17 cellular contexts compared by ENCODE assay signal in the genomic region with DNA sequence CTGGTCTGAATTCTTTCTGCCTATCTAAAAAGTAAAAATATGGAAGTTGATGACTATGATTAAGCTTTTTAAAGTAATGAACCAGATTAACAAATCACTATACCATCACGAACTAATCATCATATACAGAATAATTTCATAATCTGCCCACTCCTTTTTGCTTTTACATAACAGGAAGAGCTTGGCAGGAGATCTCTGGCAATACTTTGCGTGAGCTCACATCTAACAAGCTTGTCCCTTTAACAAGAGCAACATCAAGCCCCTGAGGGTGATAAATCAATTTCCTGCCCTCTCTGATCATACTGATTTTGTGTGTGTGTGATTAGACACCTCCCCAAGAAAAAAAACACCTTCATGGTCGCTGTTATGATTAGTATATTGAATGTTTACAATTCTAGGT.
A peak's percentile ranks its signal among the peaks of the same experiment; 100 is the strongest.
DNase-seq lines count a peak whose midpoint lies in the region; FAIRE-seq and TF ChIP-seq lines count a peak whose summit lies in the region.
"Had no signal": no experiment of that assay in that cellular context is flagged by ENCODE, and none has a peak within 500 bp of the region (broad histone marks: within the 10 kb centered on the region; RNA-seq: fewer than 3 reads in every experiment).

No MANE protein-coding gene starts in this region.

- TF ChIP-seq CTCF in HL-60 (IDR thresholded peaks at IDR 0.05; ENCODE audit: insufficient read depth, low read length) (no peak), brain microvascular endothelial cell (IDR thresholded peaks at IDR 0.05; ENCODE audit: low read depth, low read length, missing control alignments) (no peak), hepatocyte (IDR thresholded peaks at IDR 0.05; ENCODE audit: poor library complexity) (no peak)

- H3K9me3 ChIP-seq in hepatocyte (ENCODE audit: low read depth), result no peaks in the 10 kb centered on the region
- H3K9me3 ChIP-seq in small intestine (ENCODE audit: control insufficient read depth, low read depth), result no peaks in the 10 kb centered on the region
- no peaks in the 10 kb centered on the region for H3K9me3 ChIP-seq in CD4-positive, alpha-beta memory T cell (ENCODE audit: control insufficient read depth in 1 of 2, low read length in 2 of 2)

- H3K27ac Mint-ChIP-seq in CD4-positive, alpha-beta memory T cell, result peak overlapping the region in 2 of 7 donors; percentile 14 to 59
- H3K27ac Mint-ChIP-seq: activated CD4-positive, alpha-beta T cell treated with anti-CD3 and anti-CD28 coated beads for 36 hours; stimulated activated effector memory CD8-positive, alpha-beta T cell treated with anti-CD3 and anti-CD28 coated beads, Interleukin-12 subunit alpha, Interleukin-12 subunit beta, amount 100 ng/mL, for 72 hours had no signal

- WGBS in hepatocyte (ENCODE audit: low lambda C conversion rate, missing lambda C conversion rate), result 81% methylated on average over 3 of the region's 3 CpGs
- 23 to 53% (median 23%) methylated on average over 3 of the region's 3 CpGs for WGBS in small intestine, 3 donors

- H3K79me2 ChIP-seq in hepatocyte, result peaks cover 38% of the 10 kb centered on the region

- H3K4me3 ChIP-seq in HL-60 (replicated peaks; ENCODE audit: insufficient read depth, low read length) (no peak overlapping the region), brain microvascular endothelial cell (ENCODE audit: low read depth, low read length) (no peak overlapping the region), hepatocyte (no peak overlapping the region), small intestine (ENCODE audit: low read depth in 1 of 2, low read length in 2 of 2) (no peak overlapping the region)
- H3K4me3 ChIP-seq in CD4-positive, alpha-beta memory T cell (ENCODE audit: low read length in 2 of 2), result no peak overlapping the region

- no peaks in the 10 kb centered on the region for H4K20me1 ChIP-seq in hepatocyte (ENCODE audit: insufficient read depth, poor library complexity, severe bottlenecking)

- H3K27ac ChIP-seq in HL-60 (replicated peaks) (peak overlapping the region; percentile 37), brain microvascular endothelial cell (peak overlapping the region; percentile 94), hepatocyte (peak overlapping the region; percentile 92), small intestine (ENCODE audit: low read depth in 1 of 2, low read length in 1 of 2) (peak overlapping the region; percentile 41 to 58)
- H3K27ac ChIP-seq in CD4-positive, alpha-beta memory T cell (ENCODE audit: low read depth, low read length), result no peak overlapping the region
- H3K27ac ChIP-seq: parathyroid adenoma had no signal

- peak overlapping the region; percentile 56 for H3K4me2 ChIP-seq in hepatocyte

- H3K4me1 ChIP-seq in hepatocyte (ENCODE audit: insufficient read depth) (peaks cover 20% of the 10 kb centered on the region), small intestine (ENCODE audit: control insufficient read depth in 2 of 2, insufficient read depth in 1 of 2, low read depth in 1 of 2, low read length in 1 of 2) (peaks cover 7 to 8% of the 10 kb centered on the region in 2 donors)
- peaks cover 40% of the 10 kb centered on the region for H3K4me1 ChIP-seq in CD4-positive, alpha-beta memory T cell (ENCODE audit: insufficient read depth, low read length)
- H3K4me1 ChIP-seq: parathyroid adenoma had no signal

- intact Hi-C loops in CD4-positive, alpha-beta memory T cell (cut with micrococcal nuclease), result no loop called here

- in situ Hi-C loops in brain microvascular endothelial cell (cut with HindIII; ENCODE audit: low pct_ligation_motif_present, low sequenced_read_pairs), result no loop called here

- DNase-seq in HL-60 (ENCODE audit: low read depth in 1 of 2, low spot score in 1 of 2) (peak; percentile 14 to 35), brain microvascular endothelial cell (no peak), hepatocyte (ENCODE audit: low spot score) (no peak), small intestine (peak; percentile 31), DMS114 treated with DMSO at 0.1 percent for 48 hours (lab: John Stamatoyannopoulos, UW; ENCODE audit: unreplicated experiment) (no peak), cerebellar cortex (ENCODE audit: low spot score) (no peak)
- no peak for DNase-seq in CD4-positive, alpha-beta memory T cell
- DNase-seq: activated CD4-positive, alpha-beta T cell treated with anti-CD3 and anti-CD28 coated beads for 36 hours; activated naive CD4-positive, alpha-beta T cell; GOT3; NCI-H187; NCI-H510A; T-helper 9 cell; trophoblast cell had no signal

- no peak overlapping the region for H3K4me3 Mint-ChIP-seq in CD4-positive, alpha-beta memory T cell
- H3K4me3 Mint-ChIP-seq: activated CD4-positive, alpha-beta T cell treated with anti-CD3 and anti-CD28 coated beads for 36 hours; stimulated activated effector memory CD8-positive, alpha-beta T cell treated with anti-CD3 and anti-CD28 coated beads, Interleukin-12 subunit alpha, Interleukin-12 subunit beta, amount 100 ng/mL, for 72 hours had no signal

- H3K9me3 Mint-ChIP-seq in CD4-positive, alpha-beta memory T cell, result no peaks in the 10 kb centered on the region
- H3K9me3 Mint-ChIP-seq: stimulated activated effector memory CD8-positive, alpha-beta T cell treated with anti-CD3 and anti-CD28 coated beads, Interleukin-12 subunit alpha, Interleukin-12 subunit beta, amount 100 ng/mL, for 72 hours had no signal

- H3K4me1 Mint-ChIP-seq in CD4-positive, alpha-beta memory T cell, result peaks cover 34 to 62% (median 46%) of the 10 kb centered on the region in 4 donors

- no peaks in the 10 kb centered on the region for H3K9me2 ChIP-seq in hepatocyte (replicated peaks; ENCODE audit: insufficient read depth)

- CTCF ChIA-PET in CD4-positive, alpha-beta memory T cell (lab: Charles Lee; ENCODE audit: partially characterized antibody), result interaction anchor here (1.0 kb wide), 1 partner anchor 27 kb away, joined by 5 read pairs; no protein-coding TSS in a partner anchor

- FAIRE-seq in small intestine (lab: Jason Lieb, UNC), result no peak
- FAIRE-seq: astrocyte had no signal

- H3K36me3 ChIP-seq in brain microvascular endothelial cell (replicated peaks) (no peaks in the 10 kb centered on the region), hepatocyte (replicated peaks; ENCODE audit: insufficient read depth, low read depth) (no peaks in the 10 kb centered on the region), small intestine (ENCODE audit: control insufficient read depth in 2 of 2, insufficient read depth in 2 of 2, low read length in 2 of 2) (no peaks in the 10 kb centered on the region)
- no peaks in the 10 kb centered on the region for H3K36me3 ChIP-seq in CD4-positive, alpha-beta memory T cell (ENCODE audit: insufficient read depth, low read length)

- no peak overlapping the region for H2AFZ ChIP-seq in hepatocyte
- H2AFZ ChIP-seq: parathyroid adenoma had no signal

- POLR2A ChIA-PET in CD4-positive, alpha-beta memory T cell (lab: Charles Lee; ENCODE audit: partially characterized antibody), result interaction anchor here (4.8 kb wide), 1 partner anchor 23 kb away, joined by 17 read pairs; no protein-coding TSS in a partner anchor

- peaks cover 7 to 17% of the 10 kb centered on the region in 2 donors for H3K36me3 Mint-ChIP-seq in CD4-positive, alpha-beta memory T cell
- H3K36me3 Mint-ChIP-seq: stimulated activated effector memory CD8-positive, alpha-beta T cell treated with anti-CD3 and anti-CD28 coated beads, Interleukin-12 subunit alpha, Interleukin-12 subunit beta, amount 100 ng/mL, for 72 hours had no signal

- H3K27me3 ChIP-seq in HL-60 (ENCODE audit: insufficient read depth, poor library complexity, severe bottlenecking) (no peaks in the 10 kb centered on the region), brain microvascular endothelial cell (replicated peaks) (no peaks in the 10 kb centered on the region), hepatocyte (no peaks in the 10 kb centered on the region), small intestine (ENCODE audit: control insufficient read depth in 2 of 2, insufficient read depth in 2 of 2, low read length in 2 of 2) (no peaks in the 10 kb centered on the region)
- no peaks in the 10 kb centered on the region for H3K27me3 ChIP-seq in CD4-positive, alpha-beta memory T cell (ENCODE audit: insufficient read depth, low read length)

- H3K27me3 Mint-ChIP-seq in CD4-positive, alpha-beta memory T cell, result no peaks in the 10 kb centered on the region
- H3K27me3 Mint-ChIP-seq: activated CD4-positive, alpha-beta T cell treated with anti-CD3 and anti-CD28 coated beads for 36 hours had no signal

Comparison
In these comparisons a context has a peak if more than half of its experiments do, and no peak if none do; other contexts are left out.
1. DNase-seq: peak in HL-60 (2 of 2) and small intestine (single experiment); none in brain microvascular endothelial cell (single experiment), hepatocyte (single experiment), CD4-positive, alpha-beta memory T cell (0 of 5), DMS114 treated with DMSO at 0.1 percent for 48 hours (single experiment) and cerebellar cortex (single experiment).